ENCODE assay signal across 8 cellular contexts in the genomic region with DNA sequence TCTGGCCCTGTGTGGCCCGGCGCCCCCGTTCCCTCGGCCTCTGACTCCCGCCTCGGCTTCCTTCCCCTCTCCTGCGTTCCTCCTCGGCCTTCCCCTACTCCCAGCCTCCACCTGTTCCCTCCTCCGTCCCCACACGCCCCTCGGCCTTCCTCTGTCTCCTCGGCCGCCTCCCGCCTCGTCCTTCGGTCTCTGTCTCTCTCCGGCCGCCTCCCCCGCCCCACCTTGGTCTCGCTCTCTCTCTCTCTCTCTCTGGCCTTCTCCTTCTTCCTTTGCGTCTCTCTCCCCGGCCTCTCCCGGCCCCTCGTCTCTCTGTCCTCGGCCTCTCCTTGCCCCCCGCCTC. TPM values are rescaled to one million over a fixed set of nuclear protein-coding genes. Genes with fewer than 3 reads are reported as not detected.
DNase-seq lines count a peak whose midpoint lies in the region; ATAC-seq and TF ChIP-seq lines count a peak whose summit lies in the region.

No MANE protein-coding gene starts in this region.

- H3F3A ChIP-seq in MM.1S (ENCODE audit: insufficient read depth, low read length) = 0 out of 2 replicates have a peak, but pooled peaks cover 8% of the 10 kb centered on the region

- H3K9ac ChIP-seq in DND-41 (ENCODE audit: low read depth, low read length) = peak overlapping the region; percentile 77
- H3K9ac ChIP-seq in MM.1S (ENCODE audit: low read length) = peak overlapping the region; percentile 81

- H3K4me3 ChIP-seq in DND-41 (ENCODE audit: low read depth in 1 of 2, low read length in 2 of 2) (peak overlapping the region; percentile 72 to 98; a peak in 3 of 4 replicates), MM.1S (ENCODE audit: low read length) (peak overlapping the region; percentile 70), choroid plexus epithelial cell (ENCODE audit: low read depth, low read length) (peak overlapping the region; percentile 72), muscle layer of duodenum (ENCODE audit: low read depth in 1 of 2, low read length in 2 of 2) (peak overlapping the region; percentile 69 to 93)

- H3K79me2 ChIP-seq in DND-41 (ENCODE audit: insufficient read depth, low read length) = peaks cover 55% of the 10 kb centered on the region
- H3K79me2 ChIP-seq in MM.1S (ENCODE audit: low read length) = peaks cover 52% of the 10 kb centered on the region

- H3K36me3 ChIP-seq in DND-41 (ENCODE audit: insufficient read depth, low read length) (peaks cover 39% of the 10 kb centered on the region), MM.1S (replicated peaks; ENCODE audit: insufficient read depth, low read length) (no peaks in the 10 kb centered on the region), muscle layer of duodenum (ENCODE audit: control insufficient read depth in 1 of 2, insufficient read depth in 2 of 2, low read length in 2 of 2) (peaks cover 6% of the 10 kb centered on the region in 2 donors)

- H3K9me2 ChIP-seq in MM.1S (replicated peaks; ENCODE audit: insufficient read depth, low read length) = no peaks in the 10 kb centered on the region

- H3K4me2 ChIP-seq in DND-41 (ENCODE audit: insufficient read depth, low read length) (peak overlapping the region; percentile 94), MM.1S (ENCODE audit: low read depth, low read length) (peak overlapping the region; percentile 13; the same call in 1 of the 2 replicates)

- no peak for DNase-seq in DND-41
- no peak for DNase-seq in MM.1S
- peak; percentile 28 for DNase-seq in choroid plexus epithelial cell (ENCODE audit: low read depth)
- DNase-seq in occipital lobe (lab: John Stamatoyannopoulos, UW) = no peak

- H3K27ac ChIP-seq in DND-41 (ENCODE audit: low read length) (peak overlapping the region; percentile 81), MM.1S (ENCODE audit: low read length) (peak overlapping the region; percentile 48; the same call in 1 of the 2 replicates), muscle layer of duodenum (ENCODE audit: low read length) (no peak overlapping the region)

- H2AFZ ChIP-seq in DND-41 (ENCODE audit: low read depth, low read length) (peak overlapping the region; percentile 80), MM.1S (ENCODE audit: low read length) (0 out of 2 replicates have a peak overlapping the region, but pooled peaks have one; percentile 38)

- H3K9me3 ChIP-seq in DND-41 (ENCODE audit: insufficient read depth, low read length, severe bottlenecking) (no peaks in the 10 kb centered on the region), MM.1S (replicated peaks; ENCODE audit: insufficient read depth, low read length) (no peaks in the 10 kb centered on the region), muscle layer of duodenum (ENCODE audit: control insufficient read depth in 1 of 2, low read length in 2 of 2) (no peaks in the 10 kb centered on the region)

- TF ChIP-seq CTCF in DND-41 (IDR thresholded peaks at IDR 0.05; ENCODE audit: borderline replicate concordance, extremely low read depth, low read length, poor library complexity, severe bottlenecking) (no peak), MM.1S (IDR thresholded peaks at IDR 0.05; ENCODE audit: low read length) (no peak), choroid plexus epithelial cell (conservative IDR thresholded peaks at IDR 0.05; ENCODE audit: low read depth, low read length) (no peak)

- peaks cover 39% of the 10 kb centered on the region for H4K20me1 ChIP-seq in DND-41 (ENCODE audit: insufficient read depth, low read length)
- H4K20me1 ChIP-seq in MM.1S (ENCODE audit: insufficient read depth, low read length) = no peaks in the 10 kb centered on the region

- H3K4me1 ChIP-seq in DND-41 (ENCODE audit: insufficient read depth, low read length) = peaks cover 44% of the 10 kb centered on the region
- 0 out of 2 replicates have a peak, but pooled peaks cover 5% of the 10 kb centered on the region for H3K4me1 ChIP-seq in MM.1S (ENCODE audit: low read length)
- peaks cover 7 to 51% of the 10 kb centered on the region in 2 donors for H3K4me1 ChIP-seq in muscle layer of duodenum (ENCODE audit: control insufficient read depth in 1 of 2, insufficient read depth in 2 of 2, low read length in 2 of 2)

- H3K27me3 ChIP-seq in DND-41 (ENCODE audit: insufficient read depth, low read length, poor library complexity) (no peaks in the 10 kb centered on the region), MM.1S (replicated peaks; ENCODE audit: insufficient read depth, low read length) (no peaks in the 10 kb centered on the region), muscle layer of duodenum (ENCODE audit: low read depth, low read length) (no peaks in the 10 kb centered on the region)

- ATAC-seq in DND-41 (ENCODE audit: insufficient read depth, low read depth) (peak; percentile 12), GM21529 (IDR thresholded peaks at IDR 0.05; ENCODE audit: unreplicated experiment) (peak; percentile 27), GM21825 (IDR thresholded peaks at IDR 0.05; ENCODE audit: unreplicated experiment) (no peak), HG03196 (IDR thresholded peaks at IDR 0.05; ENCODE audit: unreplicated experiment) (no peak)

RNA-seq across cellular contexts. Expression of gene GET4, which starts 0.6 kb away (rescaled TPM):
- total RNA-seq in occipital lobe = 16.2 TPM

RNA-seq across cellular contexts. Expression of gene SUN1, which starts 44.7 kb away (rescaled TPM):
- total RNA-seq in occipital lobe = 154 TPM

Comparison
In these comparisons a context has a peak if more than half of its experiments do, and no peak if none do; other contexts are left out.
1. ATAC-seq: peak in DND-41 (single experiment) and GM21529 (single experiment); none in GM21825 (single experiment) and HG03196 (single experiment).
2. Peak in every context shown above with its lines, with median percentiles within 50 percentile points of each other: H3K4me3 ChIP-seq.